ENCODE assay signal across 14 cellular contexts in the genomic region with DNA sequence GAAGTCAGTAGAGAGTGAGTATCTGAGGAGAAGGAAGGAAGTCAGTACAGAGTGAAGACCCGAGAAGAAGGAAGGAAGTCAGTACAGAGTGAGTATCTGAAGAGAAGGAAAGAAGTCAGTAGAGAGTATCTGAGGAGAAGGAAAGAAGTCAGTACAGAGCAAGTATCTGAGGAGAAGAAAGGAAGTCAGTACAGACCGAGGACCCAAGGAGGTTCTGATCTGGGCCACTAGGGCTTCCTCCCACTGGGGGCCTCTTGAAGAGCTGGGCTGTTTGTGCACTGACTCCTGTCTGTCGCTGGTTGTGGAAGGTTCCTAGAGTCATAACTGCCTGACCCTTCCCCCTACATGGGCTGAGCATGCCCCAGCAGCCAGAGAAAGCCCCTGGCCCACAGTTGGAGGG.
DNase-seq lines count a peak whose midpoint lies in the region; ATAC-seq, FAIRE-seq and TF ChIP-seq lines count a peak whose summit lies in the region.
"Had no signal": no experiment of that assay in that cellular context is flagged by ENCODE, and none has a peak within 500 bp of the region (broad histone marks: within the 10 kb centered on the region; RNA-seq: fewer than 3 reads in every experiment).

No MANE protein-coding gene starts in this region.

- no peak overlapping the region for H4K91ac ChIP-seq in neuronal stem cell (ENCODE audit: low read depth, low read length, poor library complexity)

- H3K4me3 ChIP-seq in HepG2 (replicated peaks in 1 of 3; ENCODE audit: insufficient read depth in 1 of 3, low read depth in 2 of 3, low read length in 3 of 3), result no peak overlapping the region
- no peak overlapping the region for H3K4me3 ChIP-seq in right lobe of liver
- H3K4me3 ChIP-seq in OCI-LY3 (ENCODE audit: low read length), result no peak overlapping the region
- H3K4me3 ChIP-seq in neuronal stem cell (ENCODE audit: low read length in 2 of 2), result no peak overlapping the region
- H3K4me3 ChIP-seq in GM23248, result no peak overlapping the region
- H3K4me3 ChIP-seq: MG63 had no signal

- H3K4me2 ChIP-seq in HepG2 (ENCODE audit: low read depth, low read length) (no peak overlapping the region), OCI-LY3 (ENCODE audit: low read length) (no peak overlapping the region), neuronal stem cell (ENCODE audit: insufficient read depth, low read length, poor library complexity, severe bottlenecking) (no peak overlapping the region), GM23248 (ENCODE audit: unreplicated experiment) (no peak overlapping the region)

- H3K27ac ChIP-seq in HepG2 (ENCODE audit: extremely low read length, insufficient read depth, low read length) (no peak overlapping the region), right lobe of liver (no peak overlapping the region), OCI-LY3 (ENCODE audit: low read length) (no peak overlapping the region), neuronal stem cell (replicated peaks; ENCODE audit: low read length) (no peak overlapping the region), GM23248 (no peak overlapping the region)

- 2% methylated on average over 2 of the region's 3 CpGs for WGBS in HepG2 (ENCODE audit: low lambda C conversion rate)
- 47% methylated on average over 3 of the region's 3 CpGs for WGBS in right lobe of liver (ENCODE audit: insufficient coverage, low coverage, low lambda C conversion rate, missing lambda C conversion rate)
- WGBS in neuronal stem cell (ENCODE audit: extremely low coverage in 2 of 2, insufficient read length in 2 of 2, insufficient replicate concordance in 1 of 2), 2 donors, result no CpG with 5 or more reads among the region's 3 CpGs
- WGBS in GM23248 (ENCODE audit: low coverage in 1 of 2, low lambda C conversion rate in 2 of 2, missing lambda C conversion rate in 2 of 2), 2 experiments, result 57 to 59% methylated on average over 3 of the region's 3 CpGs

- H3K27ac Mint-ChIP-seq in activated naive CD8-positive, alpha-beta T cell treated with anti-CD3 and anti-CD28 coated beads for 36 hours, result no peak overlapping the region

- POLR2A ChIA-PET in HepG2 (lab: Yijun Ruan, JAX), result no interaction called here

- peak overlapping the region; percentile 62 for H3K4me3 Mint-ChIP-seq in activated naive CD8-positive, alpha-beta T cell treated with anti-CD3 and anti-CD28 coated beads for 36 hours

- H3K9me3 ChIP-seq in HepG2 (ENCODE audit: low read length), result no peaks in the 10 kb centered on the region
- no peaks in the 10 kb centered on the region for H3K9me3 ChIP-seq in right lobe of liver
- no peaks in the 10 kb centered on the region for H3K9me3 ChIP-seq in OCI-LY3 (ENCODE audit: insufficient read depth, low read length)
- no peaks in the 10 kb centered on the region for H3K9me3 ChIP-seq in neuronal stem cell (replicated peaks in 1 of 2; ENCODE audit: control insufficient read depth in 2 of 2, insufficient read depth in 1 of 2, low read depth in 1 of 2, low read length in 2 of 2)
- H3K9me3 ChIP-seq in GM23248 (ENCODE audit: low read depth), result no peaks in the 10 kb centered on the region
- H3K9me3 ChIP-seq: MG63 had no signal

- H3K23ac ChIP-seq in neuronal stem cell (ENCODE audit: low read depth, low read length, poor library complexity), result no peak overlapping the region

- H3K14ac ChIP-seq in neuronal stem cell (ENCODE audit: low read length), result no peak overlapping the region

- TF ChIP-seq CTCF in HepG2 (CRISPR knock-in tag; IDR thresholded peaks at IDR 0.05) (no peak), right lobe of liver (IDR thresholded peaks at IDR 0.05) (no peak), OCI-LY3 (IDR thresholded peaks at IDR 0.05; ENCODE audit: low read depth, low read length) (no peak)

- no peak overlapping the region for H2BK5ac ChIP-seq in neuronal stem cell (ENCODE audit: low read length)

- H3K9me2 ChIP-seq in GM23248 (ENCODE audit: insufficient read depth), result no peaks in the 10 kb centered on the region

- H3K79me2 ChIP-seq in HepG2 (ENCODE audit: insufficient read depth, low read length), result no peaks in the 10 kb centered on the region
- H3K79me2 ChIP-seq in OCI-LY3 (ENCODE audit: low read length), result no peaks in the 10 kb centered on the region
- H3K79me2 ChIP-seq in GM23248 (ENCODE audit: insufficient read depth), result no peaks in the 10 kb centered on the region

- no peak overlapping the region for H4K8ac ChIP-seq in neuronal stem cell (ENCODE audit: low read depth, low read length)

- no peak overlapping the region for H2BK120ac ChIP-seq in neuronal stem cell (ENCODE audit: low read depth, low read length)

- H3K4me1 ChIP-seq in HepG2 (ENCODE audit: insufficient read depth, low read length) (no peaks in the 10 kb centered on the region), right lobe of liver (no peaks in the 10 kb centered on the region), OCI-LY3 (ENCODE audit: low read length) (no peaks in the 10 kb centered on the region), neuronal stem cell (ENCODE audit: control insufficient read depth in 2 of 2, insufficient read depth in 1 of 2, low read depth in 1 of 2, low read length in 2 of 2) (no peaks in the 10 kb centered on the region), GM23248 (ENCODE audit: insufficient read depth) (no peaks in the 10 kb centered on the region)

- no peaks in the 10 kb centered on the region for H4K20me1 ChIP-seq in HepG2 (ENCODE audit: insufficient read depth, low read length)
- no peaks in the 10 kb centered on the region for H4K20me1 ChIP-seq in OCI-LY3 (ENCODE audit: insufficient read depth, low read length)
- H4K20me1 ChIP-seq in GM23248 (ENCODE audit: insufficient read depth), result no peaks in the 10 kb centered on the region

- H3K27me3 Mint-ChIP-seq in activated naive CD8-positive, alpha-beta T cell treated with anti-CD3 and anti-CD28 coated beads for 36 hours, result no peaks in the 10 kb centered on the region

- no peak for TF ChIP-seq RAD21 in HepG2 (CRISPR knock-in tag; IDR thresholded peaks at IDR 0.05)

- H3K9ac ChIP-seq in HepG2 (ENCODE audit: insufficient read depth, low read depth, low read length), result no peak overlapping the region
- no peak overlapping the region for H3K9ac ChIP-seq in OCI-LY3 (ENCODE audit: low read length)
- H3K9ac ChIP-seq in neuronal stem cell (ENCODE audit: low read depth, low read length, poor library complexity), result no peak overlapping the region
- H3K9ac ChIP-seq in GM23248, result no peak overlapping the region

- DNase-seq in HepG2 (ENCODE audit: low spot score), result no peak
- DNase-seq in right lobe of liver, result no peak
- DNase-seq in activated naive CD8-positive, alpha-beta T cell treated with anti-CD3 and anti-CD28 coated beads for 36 hours, result no peak
- no peak for DNase-seq in neuronal stem cell (ENCODE audit: low spot score)
- no peak for DNase-seq in GM23248
- no peak for DNase-seq in urothelium cell line (ENCODE audit: low spot score)
- DNase-seq: NCI-H187 treated with DMSO at 0.1 percent for 48 hours, NCI-H774 had no signal

- CTCF ChIA-PET in HepG2 (lab: Yijun Ruan, JAX; ENCODE audit: low intra/inter-chr PET ratio, low total read pairs), result no interaction called here

- TF ChIP-seq EP300 in HepG2 (IDR thresholded peaks at IDR 0.05; ENCODE audit: low read depth in 2 of 2, low read length in 2 of 2) (no peak), HepG2 (CRISPR knock-in tag; IDR thresholded peaks at IDR 0.05; ENCODE audit: borderline replicate concordance) (no peak)

- H3K9me3 Mint-ChIP-seq in activated naive CD8-positive, alpha-beta T cell treated with anti-CD3 and anti-CD28 coated beads for 36 hours, result peaks cover 7% of the 10 kb centered on the region

- no peak overlapping the region for H2AK5ac ChIP-seq in neuronal stem cell (ENCODE audit: low read depth, low read length)

- in situ Hi-C loops in HepG2 (cut with HindIII; ENCODE audit: extremely low pct_ligation_motif_present, low pct_unique_long_range_greater_than_20kb) (no loop called here), GM23248 (cut with MboI) (no loop called here)

- H3K27me3 ChIP-seq in HepG2 (ENCODE audit: control insufficient read depth in 1 of 2, insufficient read depth in 2 of 2, low read length in 2 of 2) (peaks cover 2 to 23% of the 10 kb centered on the region in 2 experiments; a peak in 2 of 5 replicates), right lobe of liver (no peaks in the 10 kb centered on the region), OCI-LY3 (ENCODE audit: low read depth, low read length) (peaks cover 25% of the 10 kb centered on the region), neuronal stem cell (ENCODE audit: control insufficient read depth in 3 of 3, insufficient read depth in 3 of 3, low read depth in 1 of 3, low read length in 3 of 3) (no peaks in the 10 kb centered on the region), GM23248 (replicated peaks; ENCODE audit: insufficient read depth) (no peaks in the 10 kb centered on the region; the same call in 1 of the 2 replicates)

- H2BK15ac ChIP-seq in neuronal stem cell (ENCODE audit: low read length), result no peak overlapping the region

- ATAC-seq in HepG2, result 0 out of 3 replicates have a peak, but pooled peaks have one; percentile 35
- ATAC-seq in right lobe of liver, result no peak
- ATAC-seq in SK-N-SH treated with all-trans-retinoic acid at 6 μM for 48 hours, result no peak

- peaks cover 5% of the 10 kb centered on the region for H3K36me3 Mint-ChIP-seq in activated naive CD8-positive, alpha-beta T cell treated with anti-CD3 and anti-CD28 coated beads for 36 hours

- H3K36me3 ChIP-seq in HepG2 (replicated peaks in 1 of 2; ENCODE audit: control insufficient read depth in 1 of 2, insufficient read depth in 2 of 2, low read length in 2 of 2) (no peaks in the 10 kb centered on the region), right lobe of liver (no peaks in the 10 kb centered on the region), OCI-LY3 (replicated peaks; ENCODE audit: low read depth, low read length) (no peaks in the 10 kb centered on the region), neuronal stem cell (replicated peaks in 1 of 2; ENCODE audit: control insufficient read depth in 2 of 2, insufficient read depth in 2 of 2, low read length in 2 of 2) (no peaks in the 10 kb centered on the region), GM23248 (ENCODE audit: low read depth) (no peaks in the 10 kb centered on the region)
- H3K36me3 ChIP-seq: MG63 had no signal

- no peak overlapping the region for H2AFZ ChIP-seq in HepG2 (ENCODE audit: low read length)
- H2AFZ ChIP-seq in OCI-LY3 (ENCODE audit: low read depth, low read length), result 0 out of 2 replicates have a peak overlapping the region, but pooled peaks have one; percentile 22
- H2AFZ ChIP-seq in neuronal stem cell (ENCODE audit: low read length), result no peak overlapping the region
- H2AFZ ChIP-seq in GM23248, result no peak overlapping the region

- H3K4me1 Mint-ChIP-seq in activated naive CD8-positive, alpha-beta T cell treated with anti-CD3 and anti-CD28 coated beads for 36 hours, result peaks cover 8% of the 10 kb centered on the region

- no peak overlapping the region for H3K4ac ChIP-seq in neuronal stem cell (ENCODE audit: low read length)

- FAIRE-seq in HepG2 (lab: Jason Lieb, UNC), result no peak
- FAIRE-seq in urothelium cell line (lab: Jason Lieb, UNC), result no peak
- FAIRE-seq: A204.1, D721Med, RCC 7860 had no signal

- no peaks in the 10 kb centered on the region for H3K79me1 ChIP-seq in neuronal stem cell (ENCODE audit: low read depth, low read length)

- intact Hi-C loops in HepG2 (cut with micrococcal nuclease; ENCODE audit: unreplicated experiment) (no loop called here), right lobe of liver (cut with DNase I) (no loop called here)

- TF ChIP-seq POLR2A in HepG2 (IDR thresholded peaks at IDR 0.05; ENCODE audit: insufficient read depth in 1 of 2, low read depth in 2 of 2, low read length in 2 of 2) (no peak), right lobe of liver (IDR thresholded peaks at IDR 0.05) (no peak)

- no peak overlapping the region for H2BK12ac ChIP-seq in neuronal stem cell (ENCODE audit: low read length)

- no peaks in the 10 kb centered on the region for H3F3A ChIP-seq in GM23248 (ENCODE audit: insufficient read depth)

- BruUV-seq in HepG2 (replicated peaks; lab: Mats Ljungman, UMichigan), result no TSS peak

- H3K18ac ChIP-seq in neuronal stem cell (ENCODE audit: low read length), result peak overlapping the region; percentile 44
